ENCODE assay signal across 16 cellular contexts in the genomic region with DNA sequence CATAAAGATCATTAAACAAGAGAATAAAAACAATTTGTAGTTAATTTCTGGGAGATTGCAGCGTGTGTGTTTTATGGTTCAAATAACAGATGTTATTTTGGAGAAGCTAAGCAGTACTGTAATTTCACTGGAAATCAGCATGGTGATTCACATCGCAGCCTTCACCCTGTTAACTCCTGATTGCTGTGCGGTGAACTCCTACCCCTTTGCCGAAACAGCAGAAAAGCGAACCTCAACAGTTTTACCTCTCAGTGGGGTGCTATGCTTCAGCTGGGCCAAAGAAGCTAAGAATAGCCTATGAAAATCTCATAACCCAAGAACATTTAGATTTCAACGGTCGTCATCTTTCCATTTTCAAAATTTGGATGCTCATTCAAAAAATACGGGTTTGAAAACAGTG.
"Had no signal": no experiment of that assay in that cellular context is flagged by ENCODE, and none has a peak within 500 bp of the region (broad histone marks: within the 10 kb centered on the region; RNA-seq: fewer than 3 reads in every experiment).

No MANE protein-coding gene starts in this region.

- H3K4me3 ChIP-seq: esophagus muscularis mucosa, gastrocnemius medialis, ovary, right atrium auricular region, tibial artery, upper lobe of right lung had no signal

- H3K27ac ChIP-seq: epithelial cell of prostate, esophagus muscularis mucosa, gastrocnemius medialis, ovary, right atrium auricular region, tibial artery, upper lobe of right lung had no signal

- H3K27ac Mint-ChIP-seq: dendritic cell treated with granulocyte-macrophage colony-stimulating factor and Interleukin-4, amounts not matched to agents 40 ng/mL and 50 ng/mL, for 4 days; effector memory CD8-positive, alpha-beta T cell; naive thymus-derived CD4-positive, alpha-beta T cell had no signal

- H3K27me3 ChIP-seq: esophagus muscularis mucosa, gastrocnemius medialis, ovary, right atrium auricular region, tibial artery, upper lobe of right lung had no signal

- H3K36me3 ChIP-seq: esophagus muscularis mucosa, gastrocnemius medialis, ovary, right atrium auricular region, tibial artery, upper lobe of right lung had no signal

- DNase-seq: cerebellar nuclear complex; effector memory CD8-positive, alpha-beta T cell; gastrocnemius medialis; kidney glomerular epithelial cell; mesendoderm; naive thymus-derived CD4-positive, alpha-beta T cell; ovary; small intestine; stimulated activated CD4-positive, alpha-beta T cell treated with anti-CD3 and anti-CD28 coated beads, Interleukin-2, amount 100 ng/mL, for 48 hours; stimulated activated naive CD8-positive, alpha-beta T cell treated with anti-CD3 and anti-CD28 coated beads, Interleukin-15, Interleukin-2, amounts not matched to agents 100 U/mL and 50 U/mL, for 24 hours; tibial artery; upper lobe of right lung had no signal

- ATAC-seq: effector memory CD8-positive, alpha-beta T cell; gastrocnemius medialis; naive thymus-derived CD4-positive, alpha-beta T cell; stimulated activated naive CD8-positive, alpha-beta T cell treated with anti-CD3 and anti-CD28 coated beads, Interleukin-15, Interleukin-2, amounts not matched to agents 100 U/mL and 50 U/mL, for 24 hours; upper lobe of right lung had no signal

- H3K27me3 Mint-ChIP-seq: dendritic cell treated with granulocyte-macrophage colony-stimulating factor and Interleukin-4, amounts not matched to agents 40 ng/mL and 50 ng/mL, for 4 days; effector memory CD8-positive, alpha-beta T cell had no signal

- H3K4me1 ChIP-seq: right atrium auricular region, tibial artery, upper lobe of right lung had no signal

- H3K9me3 ChIP-seq: esophagus muscularis mucosa, gastrocnemius medialis, ovary, right atrium auricular region, tibial artery, upper lobe of right lung had no signal

- H3K36me3 Mint-ChIP-seq: naive thymus-derived CD4-positive, alpha-beta T cell had no signal

- H3K4me3 Mint-ChIP-seq: dendritic cell treated with granulocyte-macrophage colony-stimulating factor and Interleukin-4, amounts not matched to agents 40 ng/mL and 50 ng/mL, for 4 days; effector memory CD8-positive, alpha-beta T cell; naive thymus-derived CD4-positive, alpha-beta T cell had no signal
